Comparison of ENCODE assay signal across 1 cellular context in genomic region chr7:50146692-50147091, GRCh38.
TF ChIP-seq lines count a peak whose summit lies in the region.

No MANE protein-coding gene starts in this region.

TF ChIP-seq in SK-N-SH, 30 proteins besides CTCF, POLR2A, EP300 and RAD21 (continued from another document):
- TF ChIP-seq ZBTB33 (IDR thresholded peaks at IDR 0.05; ENCODE audit: borderline replicate concordance, low read depth) = no peak
- no peak for TF ChIP-seq FOXM1 (IDR thresholded peaks at IDR 0.05; ENCODE audit: low read depth)
- TF ChIP-seq EZH2phosphoT487 (IDR thresholded peaks at IDR 0.05; ENCODE audit: borderline replicate concordance, low read depth) = no peak
- TF ChIP-seq RXRA (IDR thresholded peaks at IDR 0.05; ENCODE audit: borderline replicate concordance, low read depth) = no peak
- no peak for TF ChIP-seq SIN3A (IDR thresholded peaks at IDR 0.05; ENCODE audit: borderline replicate concordance, low read depth, low read length)
- no peak for TF ChIP-seq TAF1 (IDR thresholded peaks at IDR 0.05; ENCODE audit: borderline replicate concordance, low read depth, low read length)
- no peak for TF ChIP-seq FOSL2 (IDR thresholded peaks at IDR 0.05; ENCODE audit: borderline replicate concordance, low read depth)
- no peak for TF ChIP-seq FOXJ3 (CRISPR knock-in tag; IDR thresholded peaks at IDR 0.05)
TF ChIP-seq in SK-N-SH: peak in this region for 0.
